8 cellular contexts compared by ENCODE assay signal in genomic region chr1:40162791-40163441, GRCh38. TPM values are rescaled to one million over a fixed set of nuclear protein-coding genes. Genes with fewer than 3 reads are reported as not detected.
DNase-seq lines count a peak whose midpoint lies in the region; ATAC-seq and TF ChIP-seq lines count a peak whose summit lies in the region.

No MANE protein-coding gene starts in this region.

- no peaks in the 10 kb centered on the region for H3K9me3 Mint-ChIP-seq in stimulated activated effector memory CD8-positive, alpha-beta T cell treated with anti-CD3 and anti-CD28 coated beads, Interleukin-12 subunit alpha, Interleukin-12 subunit beta, amount 100 ng/mL, for 72 hours

- H3K4me1 Mint-ChIP-seq in stimulated activated effector memory CD8-positive, alpha-beta T cell treated with anti-CD3 and anti-CD28 coated beads, Interleukin-12 subunit alpha, Interleukin-12 subunit beta, amount 100 ng/mL, for 72 hours: peaks cover 14% of the 10 kb centered on the region

- peaks cover 69% of the 10 kb centered on the region for H3K79me2 ChIP-seq in OCI-LY3 (ENCODE audit: low read length)

- peaks cover 3% of the 10 kb centered on the region for H3K36me3 ChIP-seq in OCI-LY3 (replicated peaks; ENCODE audit: low read depth, low read length)

- DNase-seq in NCI-H510A treated with DMSO at 0.1 percent for 48 hours (lab: John Stamatoyannopoulos, UW): peak; percentile 27
- DNase-seq in NCI-H510A (lab: John Stamatoyannopoulos, UW): no peak
- DNase-seq in foreskin keratinocyte: peak in 1 of 2 donors; percentile 31
- DNase-seq in stimulated activated effector memory CD8-positive, alpha-beta T cell treated with anti-CD3 and anti-CD28 coated beads, Interleukin-12 subunit alpha, Interleukin-12 subunit beta, amount 100 ng/mL, for 72 hours (ENCODE audit: low spot score in 2 of 2): no peak
- DNase-seq in RPMI8226: no peak

- peak overlapping the region; percentile 65 for H3K9ac ChIP-seq in OCI-LY3 (ENCODE audit: low read length)

- no peak overlapping the region for H3K27ac ChIP-seq in OCI-LY3 (ENCODE audit: low read length)
- peak overlapping the region; percentile 87 for H3K27ac ChIP-seq in foreskin keratinocyte

- H3K4me3 Mint-ChIP-seq in stimulated activated effector memory CD8-positive, alpha-beta T cell treated with anti-CD3 and anti-CD28 coated beads, Interleukin-12 subunit alpha, Interleukin-12 subunit beta, amount 100 ng/mL, for 72 hours: no peak overlapping the region

- peak overlapping the region; percentile 97 for H3K4me2 ChIP-seq in OCI-LY3 (ENCODE audit: low read length)

- no peaks in the 10 kb centered on the region for H3K9me3 ChIP-seq in OCI-LY3 (ENCODE audit: insufficient read depth, low read length)

- H3K4me3 ChIP-seq in OCI-LY3 (ENCODE audit: low read length): peak overlapping the region; percentile 83

- no peak overlapping the region for H2AFZ ChIP-seq in OCI-LY3 (ENCODE audit: low read depth, low read length)

- ATAC-seq in foreskin keratinocyte (peak; percentile 47), HG02852 (IDR thresholded peaks at IDR 0.05; ENCODE audit: unreplicated experiment) (no peak), GM19324 (IDR thresholded peaks at IDR 0.05; ENCODE audit: low FRiP score, unreplicated experiment) (no peak)
- ATAC-seq in stimulated activated effector memory CD8-positive, alpha-beta T cell treated with anti-CD3 and anti-CD28 coated beads, Interleukin-12 subunit alpha, Interleukin-12 subunit beta, amount 100 ng/mL, for 72 hours: peak; percentile 57

- no peak for TF ChIP-seq CTCF in OCI-LY3 (IDR thresholded peaks at IDR 0.05; ENCODE audit: low read depth, low read length)
- TF ChIP-seq CTCF in foreskin keratinocyte (conservative IDR thresholded peaks at IDR 0.05): no peak

- no peaks in the 10 kb centered on the region for H3K27me3 ChIP-seq in OCI-LY3 (ENCODE audit: low read depth, low read length)
- no peaks in the 10 kb centered on the region for H3K27me3 ChIP-seq in foreskin keratinocyte

- H3K36me3 Mint-ChIP-seq in stimulated activated effector memory CD8-positive, alpha-beta T cell treated with anti-CD3 and anti-CD28 coated beads, Interleukin-12 subunit alpha, Interleukin-12 subunit beta, amount 100 ng/mL, for 72 hours: peaks cover 21% of the 10 kb centered on the region

- H4K20me1 ChIP-seq in OCI-LY3 (ENCODE audit: insufficient read depth, low read length): peaks cover 59% of the 10 kb centered on the region

- H3K4me1 ChIP-seq in OCI-LY3 (ENCODE audit: low read length) (peaks cover 12% of the 10 kb centered on the region), foreskin keratinocyte (peaks cover 11% of the 10 kb centered on the region)

- H3K27ac Mint-ChIP-seq in stimulated activated effector memory CD8-positive, alpha-beta T cell treated with anti-CD3 and anti-CD28 coated beads, Interleukin-12 subunit alpha, Interleukin-12 subunit beta, amount 100 ng/mL, for 72 hours: no peak overlapping the region

RNA-seq across cellular contexts. Expression of gene RLF, which starts 1.7 kb away (rescaled TPM):
- total RNA-seq in foreskin keratinocyte: 13.5 and 14.0 TPM in 2 replicates
- 2.3 and 2.9 TPM in 2 replicates for polyA plus RNA-seq in foreskin keratinocyte

Comparison
In these comparisons a context has a peak if more than half of its experiments do, and no peak if none do; other contexts are left out.
1. ATAC-seq: peak in foreskin keratinocyte (single experiment) and stimulated activated effector memory CD8-positive, alpha-beta T cell treated with anti-CD3 and anti-CD28 coated beads, Interleukin-12 subunit alpha, Interleukin-12 subunit beta, amount 100 ng/mL, for 72 hours (single experiment); none in HG02852 (single experiment) and GM19324 (single experiment).